ENCODE assay signal across 11 cellular contexts in genomic region chr22:38097557-38098409, GRCh38. TPM values are rescaled to one million over a fixed set of nuclear protein-coding genes. Genes with fewer than 3 reads are reported as not detected.
DNase-seq lines count a peak whose midpoint lies in the region; ATAC-seq and TF ChIP-seq lines count a peak whose summit lies in the region.
"Had no signal": no experiment of that assay in that cellular context is flagged by ENCODE, and none has a peak within 500 bp of the region (broad histone marks: within the 10 kb centered on the region; RNA-seq: fewer than 3 reads in every experiment).

No MANE protein-coding gene starts in this region.

- H3K27ac ChIP-seq in coronary artery (peak overlapping the region; percentile 28 to 63), tibial artery (peak overlapping the region in 1 of 2 donors; percentile 26), thyroid gland (no peak overlapping the region)

- H3K27me3 ChIP-seq in tibial artery: no peaks in the 10 kb centered on the region
- H3K27me3 ChIP-seq in thyroid gland: no peaks in the 10 kb centered on the region

- H3K4me3 ChIP-seq in LNCaP clone FGC (ENCODE audit: low read depth, low read length) (no peak overlapping the region), coronary artery (no peak overlapping the region), tibial artery (no peak overlapping the region), thyroid gland (replicated peaks in 1 of 3) (no peak overlapping the region)

- intact Hi-C loops in tibial artery (cut with DNase I; ENCODE audit: low total_unique reads) (no loop called here), thyroid gland (cut with DNase I) (no loop called here)

- H3K4me1 ChIP-seq in tibial artery: peaks cover 0 to 16% (median 8%) of the 10 kb centered on the region in 4 donors
- H3K4me1 ChIP-seq in thyroid gland: no peaks in the 10 kb centered on the region

- no peak for TF ChIP-seq POLR2A in thyroid gland (IDR thresholded peaks at IDR 0.05)

- ATAC-seq in HG03342 (IDR thresholded peaks at IDR 0.05; ENCODE audit: unreplicated experiment): no peak
- ATAC-seq: activated naive CD8-positive, alpha-beta T cell treated with anti-CD3 and anti-CD28 coated beads, Interleukin-2, amount 50 U/mL, for 24 hours had no signal

- 51 to 68% methylated on average over 29 to 31 of the region's 32 CpGs for WGBS in thyroid gland, 2 donors

- DNase-seq in LNCaP clone FGC (ENCODE audit: low read depth) (no peak), coronary artery (ENCODE audit: low spot score) (no peak), iPS-NIHi11 (ENCODE audit: low spot score) (peak; percentile 91), tibial artery (no peak), cerebellum (ENCODE audit: low spot score) (no peak), thyroid gland (no peak)
- DNase-seq: activated CD4-positive, alpha-beta T cell treated with anti-CD3 and anti-CD28 coated beads for 48 hours; activated naive CD8-positive, alpha-beta T cell treated with anti-CD3 and anti-CD28 coated beads, Interleukin-2, amount 50 U/mL, for 24 hours; NCI-H2029 had no signal

- no peaks in the 10 kb centered on the region for H3K36me3 ChIP-seq in tibial artery
- no peaks in the 10 kb centered on the region for H3K36me3 ChIP-seq in thyroid gland

- no peaks in the 10 kb centered on the region for H3K9me3 ChIP-seq in tibial artery
- no peaks in the 10 kb centered on the region for H3K9me3 ChIP-seq in thyroid gland

- 0 out of 2 replicates have a peak, but pooled peaks have one; percentile 3 for TF ChIP-seq CTCF in LNCaP clone FGC (IDR thresholded peaks at IDR 0.05; ENCODE audit: control insufficient read depth, extremely low read depth, insufficient read depth)
- no peak for TF ChIP-seq CTCF in coronary artery (IDR thresholded peaks at IDR 0.05)
- peak; percentile 9 to 15 for TF ChIP-seq CTCF in tibial artery (IDR thresholded peaks at IDR 0.05)
- TF ChIP-seq CTCF in thyroid gland (IDR thresholded peaks at IDR 0.05): peak in 1 of 6 experiments; percentile 33

RNA-seq across cellular contexts. Expression of gene BAIAP2L2, which starts 12.7 kb away (rescaled TPM):
- total RNA-seq in cerebellum: not detected
- 1 to 10 TPM in 2 of 4 donors, under 1 TPM in 2; 0.50 to 1.7 (median 1.1) TPM for total RNA-seq in thyroid gland

RNA-seq across cellular contexts. Expression of gene SLC16A8, which starts 13.8 kb away (rescaled TPM):
- total RNA-seq in cerebellum (1.1 TPM), thyroid gland (1 to 10 TPM in 1 of 4 donors, under 1 TPM in 1, not detected in 2; 0.88 to 1.0 TPM)
- total RNA-seq: Daoy had no signal

RNA-seq across cellular contexts. Expression of gene PICK1, which starts 40.6 kb away (rescaled TPM):
- total RNA-seq in cerebellum (22.2 TPM), thyroid gland (10 to 100 TPM; 52.2 to 81.4 (median 57.5) TPM)

Comparison
In these comparisons a context has a peak if more than half of its experiments do, and no peak if none do; other contexts are left out.
1. H3K27ac ChIP-seq: peak in coronary artery (2 of 2); none in thyroid gland (0 of 3).